ENCODE assay signal across 2 cellular contexts in the genomic region with DNA sequence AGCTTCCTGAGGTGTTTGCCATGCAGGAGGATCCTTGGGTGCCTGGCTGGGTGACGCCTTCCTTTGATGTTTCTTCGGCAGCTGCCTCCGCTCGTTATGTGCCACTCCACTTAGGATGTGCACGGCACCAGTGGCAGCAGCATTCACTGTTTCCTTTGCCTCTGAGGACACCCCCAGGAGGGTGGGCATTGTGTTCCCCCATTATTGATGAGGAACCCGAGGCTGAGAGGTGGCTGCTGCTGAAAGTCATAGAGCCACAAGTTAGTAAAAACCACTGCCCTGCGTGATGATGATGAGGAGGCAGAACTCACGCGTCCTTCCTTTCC.
TF ChIP-seq lines count a peak whose summit lies in the region.

No MANE protein-coding gene starts in this region.

TF ChIP-seq in GM23338, 12 proteins besides CTCF, POLR2A, EP300 and RAD21:
- TF ChIP-seq ZNF331 (CRISPR knock-in tag; IDR thresholded peaks at IDR 0.05; ENCODE audit: low read depth): no peak
- no peak for TF ChIP-seq EZH2phosphoT487 (IDR thresholded peaks at IDR 0.05; ENCODE audit: unreplicated experiment)
- TF ChIP-seq NANOG (IDR thresholded peaks at IDR 0.05; ENCODE audit: borderline replicate concordance): no peak
- TF ChIP-seq, protein P1, sequence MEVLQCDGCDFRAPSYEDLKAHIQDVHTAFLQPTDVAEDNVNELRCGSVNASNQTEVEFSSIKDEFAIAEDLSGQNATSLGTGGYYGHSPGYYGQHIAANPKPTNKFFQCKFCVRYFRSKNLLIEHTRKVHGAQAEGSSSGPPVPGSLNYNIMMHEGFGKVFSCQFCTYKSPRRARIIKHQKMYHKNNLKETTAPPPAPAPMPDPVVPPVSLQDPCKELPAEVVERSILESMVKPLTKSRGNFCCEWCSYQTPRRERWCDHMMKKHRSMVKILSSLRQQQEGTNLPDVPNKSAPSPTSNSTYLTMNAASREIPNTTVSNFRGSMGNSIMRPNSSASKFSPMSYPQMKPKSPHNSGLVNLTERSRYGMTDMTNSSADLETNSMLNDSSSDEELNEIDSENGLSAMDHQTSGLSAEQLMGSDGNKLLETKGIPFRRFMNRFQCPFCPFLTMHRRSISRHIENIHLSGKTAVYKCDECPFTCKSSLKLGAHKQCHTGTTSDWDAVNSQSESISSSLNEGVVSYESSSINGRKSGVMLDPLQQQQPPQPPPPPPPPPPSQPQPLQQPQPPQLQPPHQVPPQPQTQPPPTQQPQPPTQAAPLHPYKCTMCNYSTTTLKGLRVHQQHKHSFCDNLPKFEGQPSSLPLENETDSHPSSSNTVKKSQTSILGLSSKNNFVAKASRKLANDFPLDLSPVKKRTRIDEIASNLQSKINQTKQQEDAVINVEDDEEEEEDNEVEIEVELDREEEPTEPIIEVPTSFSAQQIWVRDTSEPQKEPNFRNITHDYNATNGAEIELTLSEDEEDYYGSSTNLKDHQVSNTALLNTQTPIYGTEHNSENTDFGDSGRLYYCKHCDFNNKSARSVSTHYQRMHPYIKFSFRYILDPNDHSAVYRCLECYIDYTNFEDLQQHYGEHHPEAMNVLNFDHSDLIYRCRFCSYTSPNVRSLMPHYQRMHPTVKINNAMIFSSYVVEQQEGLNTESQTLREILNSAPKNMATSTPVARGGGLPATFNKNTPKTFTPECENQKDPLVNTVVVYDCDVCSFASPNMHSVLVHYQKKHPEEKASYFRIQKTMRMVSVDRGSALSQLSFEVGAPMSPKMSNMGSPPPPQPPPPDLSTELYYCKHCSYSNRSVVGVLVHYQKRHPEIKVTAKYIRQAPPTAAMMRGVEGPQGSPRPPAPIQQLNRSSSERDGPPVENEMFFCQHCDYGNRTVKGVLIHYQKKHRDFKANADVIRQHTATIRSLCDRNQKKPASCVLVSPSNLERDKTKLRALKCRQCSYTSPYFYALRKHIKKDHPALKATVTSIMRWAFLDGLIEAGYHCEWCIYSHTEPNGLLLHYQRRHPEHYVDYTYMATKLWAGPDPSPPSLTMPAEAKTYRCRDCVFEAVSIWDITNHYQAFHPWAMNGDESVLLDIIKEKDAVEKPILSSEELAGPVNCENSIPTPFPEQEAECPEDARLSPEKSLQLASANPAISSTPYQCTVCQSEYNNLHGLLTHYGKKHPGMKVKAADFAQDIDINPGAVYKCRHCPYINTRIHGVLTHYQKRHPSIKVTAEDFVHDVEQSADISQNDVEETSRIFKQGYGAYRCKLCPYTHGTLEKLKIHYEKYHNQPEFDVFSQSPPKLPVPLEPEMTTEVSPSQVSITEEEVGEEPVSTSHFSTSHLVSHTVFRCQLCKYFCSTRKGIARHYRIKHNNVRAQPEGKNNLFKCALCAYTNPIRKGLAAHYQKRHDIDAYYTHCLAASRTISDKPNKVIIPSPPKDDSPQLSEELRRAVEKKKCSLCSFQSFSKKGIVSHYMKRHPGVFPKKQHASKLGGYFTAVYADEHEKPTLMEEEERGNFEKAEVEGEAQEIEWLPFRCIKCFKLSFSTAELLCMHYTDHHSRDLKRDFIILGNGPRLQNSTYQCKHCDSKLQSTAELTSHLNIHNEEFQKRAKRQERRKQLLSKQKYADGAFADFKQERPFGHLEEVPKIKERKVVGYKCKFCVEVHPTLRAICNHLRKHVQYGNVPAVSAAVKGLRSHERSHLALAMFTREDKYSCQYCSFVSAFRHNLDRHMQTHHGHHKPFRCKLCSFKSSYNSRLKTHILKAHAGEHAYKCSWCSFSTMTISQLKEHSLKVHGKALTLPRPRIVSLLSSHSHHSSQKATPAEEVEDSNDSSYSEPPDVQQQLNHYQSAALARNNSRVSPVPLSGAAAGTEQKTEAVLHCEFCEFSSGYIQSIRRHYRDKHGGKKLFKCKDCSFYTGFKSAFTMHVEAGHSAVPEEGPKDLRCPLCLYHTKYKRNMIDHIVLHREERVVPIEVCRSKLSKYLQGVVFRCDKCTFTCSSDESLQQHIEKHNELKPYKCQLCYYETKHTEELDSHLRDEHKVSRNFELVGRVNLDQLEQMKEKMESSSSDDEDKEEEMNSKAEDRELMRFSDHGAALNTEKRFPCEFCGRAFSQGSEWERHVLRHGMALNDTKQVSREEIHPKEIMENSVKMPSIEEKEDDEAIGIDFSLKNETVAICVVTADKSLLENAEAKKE (CRISPR knock-in tag; IDR thresholded peaks at IDR 0.05): no peak
- TF ChIP-seq JUNB (IDR thresholded peaks at IDR 0.05; ENCODE audit: unreplicated experiment): no peak
- TF ChIP-seq, protein P2, sequence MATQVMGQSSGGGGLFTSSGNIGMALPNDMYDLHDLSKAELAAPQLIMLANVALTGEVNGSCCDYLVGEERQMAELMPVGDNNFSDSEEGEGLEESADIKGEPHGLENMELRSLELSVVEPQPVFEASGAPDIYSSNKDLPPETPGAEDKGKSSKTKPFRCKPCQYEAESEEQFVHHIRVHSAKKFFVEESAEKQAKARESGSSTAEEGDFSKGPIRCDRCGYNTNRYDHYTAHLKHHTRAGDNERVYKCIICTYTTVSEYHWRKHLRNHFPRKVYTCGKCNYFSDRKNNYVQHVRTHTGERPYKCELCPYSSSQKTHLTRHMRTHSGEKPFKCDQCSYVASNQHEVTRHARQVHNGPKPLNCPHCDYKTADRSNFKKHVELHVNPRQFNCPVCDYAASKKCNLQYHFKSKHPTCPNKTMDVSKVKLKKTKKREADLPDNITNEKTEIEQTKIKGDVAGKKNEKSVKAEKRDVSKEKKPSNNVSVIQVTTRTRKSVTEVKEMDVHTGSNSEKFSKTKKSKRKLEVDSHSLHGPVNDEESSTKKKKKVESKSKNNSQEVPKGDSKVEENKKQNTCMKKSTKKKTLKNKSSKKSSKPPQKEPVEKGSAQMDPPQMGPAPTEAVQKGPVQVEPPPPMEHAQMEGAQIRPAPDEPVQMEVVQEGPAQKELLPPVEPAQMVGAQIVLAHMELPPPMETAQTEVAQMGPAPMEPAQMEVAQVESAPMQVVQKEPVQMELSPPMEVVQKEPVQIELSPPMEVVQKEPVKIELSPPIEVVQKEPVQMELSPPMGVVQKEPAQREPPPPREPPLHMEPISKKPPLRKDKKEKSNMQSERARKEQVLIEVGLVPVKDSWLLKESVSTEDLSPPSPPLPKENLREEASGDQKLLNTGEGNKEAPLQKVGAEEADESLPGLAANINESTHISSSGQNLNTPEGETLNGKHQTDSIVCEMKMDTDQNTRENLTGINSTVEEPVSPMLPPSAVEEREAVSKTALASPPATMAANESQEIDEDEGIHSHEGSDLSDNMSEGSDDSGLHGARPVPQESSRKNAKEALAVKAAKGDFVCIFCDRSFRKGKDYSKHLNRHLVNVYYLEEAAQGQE (IDR thresholded peaks at IDR 0.05; ENCODE audit: unreplicated experiment): no peak
- no peak for TF ChIP-seq CREB1 (CRISPR knock-in tag; IDR thresholded peaks at IDR 0.05; ENCODE audit: low read depth)

TF ChIP-seq in SK-N-SH treated with all-trans-retinoic acid at 6 μM for 48 hours, 23 proteins besides CTCF, POLR2A, EP300 and RAD21:
- TF ChIP-seq PPARA (CRISPR knock-in tag; IDR thresholded peaks at IDR 0.05; ENCODE audit: borderline replicate concordance) (no peak), RARB (CRISPR knock-in tag; IDR thresholded peaks at IDR 0.05) (no peak), ISL1 (CRISPR knock-in tag; IDR thresholded peaks at IDR 0.05) (no peak), ZC3H10 (CRISPR knock-in tag; IDR thresholded peaks at IDR 0.05) (no peak), ZNF8 (CRISPR knock-in tag; IDR thresholded peaks at IDR 0.05) (no peak), BACH2 (CRISPR knock-in tag; IDR thresholded peaks at IDR 0.05; ENCODE audit: borderline replicate concordance) (no peak), ZFP30 (CRISPR knock-in tag; IDR thresholded peaks at IDR 0.05) (no peak), ZNF565 (CRISPR knock-in tag; conservative IDR thresholded peaks at IDR 0.05; ENCODE audit: low read depth) (no peak)
- TF ChIP-seq, protein P3, sequence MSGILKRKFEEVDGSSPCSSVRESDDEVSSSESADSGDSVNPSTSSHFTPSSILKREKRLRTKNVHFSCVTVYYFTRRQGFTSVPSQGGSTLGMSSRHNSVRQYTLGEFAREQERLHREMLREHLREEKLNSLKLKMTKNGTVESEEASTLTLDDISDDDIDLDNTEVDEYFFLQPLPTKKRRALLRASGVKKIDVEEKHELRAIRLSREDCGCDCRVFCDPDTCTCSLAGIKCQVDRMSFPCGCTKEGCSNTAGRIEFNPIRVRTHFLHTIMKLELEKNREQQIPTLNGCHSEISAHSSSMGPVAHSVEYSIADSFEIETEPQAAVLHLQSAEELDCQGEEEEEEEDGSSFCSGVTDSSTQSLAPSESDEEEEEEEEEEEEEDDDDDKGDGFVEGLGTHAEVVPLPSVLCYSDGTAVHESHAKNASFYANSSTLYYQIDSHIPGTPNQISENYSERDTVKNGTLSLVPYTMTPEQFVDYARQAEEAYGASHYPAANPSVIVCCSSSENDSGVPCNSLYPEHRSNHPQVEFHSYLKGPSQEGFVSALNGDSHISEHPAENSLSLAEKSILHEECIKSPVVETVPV (CRISPR knock-in tag; IDR thresholded peaks at IDR 0.05): no peak
- TF ChIP-seq, protein P4, sequence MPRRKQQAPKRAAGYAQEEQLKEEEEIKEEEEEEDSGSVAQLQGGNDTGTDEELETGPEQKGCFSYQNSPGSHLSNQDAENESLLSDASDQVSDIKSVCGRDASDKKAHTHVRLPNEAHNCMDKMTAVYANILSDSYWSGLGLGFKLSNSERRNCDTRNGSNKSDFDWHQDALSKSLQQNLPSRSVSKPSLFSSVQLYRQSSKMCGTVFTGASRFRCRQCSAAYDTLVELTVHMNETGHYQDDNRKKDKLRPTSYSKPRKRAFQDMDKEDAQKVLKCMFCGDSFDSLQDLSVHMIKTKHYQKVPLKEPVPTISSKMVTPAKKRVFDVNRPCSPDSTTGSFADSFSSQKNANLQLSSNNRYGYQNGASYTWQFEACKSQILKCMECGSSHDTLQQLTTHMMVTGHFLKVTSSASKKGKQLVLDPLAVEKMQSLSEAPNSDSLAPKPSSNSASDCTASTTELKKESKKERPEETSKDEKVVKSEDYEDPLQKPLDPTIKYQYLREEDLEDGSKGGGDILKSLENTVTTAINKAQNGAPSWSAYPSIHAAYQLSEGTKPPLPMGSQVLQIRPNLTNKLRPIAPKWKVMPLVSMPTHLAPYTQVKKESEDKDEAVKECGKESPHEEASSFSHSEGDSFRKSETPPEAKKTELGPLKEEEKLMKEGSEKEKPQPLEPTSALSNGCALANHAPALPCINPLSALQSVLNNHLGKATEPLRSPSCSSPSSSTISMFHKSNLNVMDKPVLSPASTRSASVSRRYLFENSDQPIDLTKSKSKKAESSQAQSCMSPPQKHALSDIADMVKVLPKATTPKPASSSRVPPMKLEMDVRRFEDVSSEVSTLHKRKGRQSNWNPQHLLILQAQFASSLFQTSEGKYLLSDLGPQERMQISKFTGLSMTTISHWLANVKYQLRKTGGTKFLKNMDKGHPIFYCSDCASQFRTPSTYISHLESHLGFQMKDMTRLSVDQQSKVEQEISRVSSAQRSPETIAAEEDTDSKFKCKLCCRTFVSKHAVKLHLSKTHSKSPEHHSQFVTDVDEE (CRISPR knock-in tag; IDR thresholded peaks at IDR 0.05): no peak
